8 cellular contexts compared by ENCODE assay signal in the genomic region with DNA sequence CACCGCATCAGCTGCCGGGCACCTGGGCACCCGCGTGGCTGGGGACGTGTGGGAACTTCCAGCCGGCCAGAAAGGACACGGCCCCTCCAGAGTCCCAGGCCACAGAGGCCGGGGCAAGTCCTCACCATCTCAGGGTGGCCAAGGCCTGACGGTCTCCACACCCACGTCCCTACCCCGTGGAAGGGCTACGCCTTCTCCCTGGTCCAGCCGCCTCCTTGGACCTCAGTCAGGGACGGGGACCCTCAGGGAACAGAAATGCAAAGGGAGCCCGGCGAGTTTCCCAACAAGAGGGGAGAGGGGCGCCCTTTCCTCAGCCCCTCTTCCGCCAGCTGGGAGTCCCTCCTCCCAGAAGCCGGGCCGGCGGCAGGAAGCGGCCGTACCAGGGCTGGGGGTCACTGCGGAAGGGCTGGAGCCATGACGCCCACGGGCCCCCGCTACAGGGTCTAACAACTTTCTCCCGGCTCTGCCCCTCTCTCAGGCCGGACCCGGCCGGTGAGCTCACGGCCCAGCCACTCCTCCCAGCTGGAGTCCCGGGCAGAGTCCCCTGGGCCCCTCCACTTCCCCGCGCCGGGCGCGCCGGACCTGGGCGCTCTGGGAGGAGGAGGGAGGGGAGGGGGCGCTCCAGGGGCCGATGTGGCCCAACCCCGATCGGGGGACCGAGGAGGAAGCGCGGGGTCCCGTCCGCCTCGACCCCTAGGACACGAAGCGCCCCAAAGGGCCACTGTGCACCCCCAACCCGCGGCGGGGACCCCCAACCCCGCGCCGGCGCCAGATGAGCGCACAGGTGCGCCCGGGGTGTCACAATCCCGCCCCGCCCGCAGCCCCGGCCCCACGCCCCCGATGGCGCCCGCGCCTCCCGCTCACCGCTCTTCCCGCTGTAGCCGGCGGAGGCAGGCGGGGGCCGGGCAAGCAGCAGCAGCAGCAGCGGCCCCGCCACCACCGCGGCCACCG. TPM values are rescaled to one million over a fixed set of nuclear protein-coding genes. Genes with fewer than 3 reads are reported as not detected.
DNase-seq lines count a peak whose midpoint lies in the region; ATAC-seq, FAIRE-seq and TF ChIP-seq lines count a peak whose summit lies in the region.

No MANE protein-coding gene starts in this region.

- peak overlapping the region; percentile 58 for H2AFZ ChIP-seq in astrocyte (ENCODE audit: low read depth, low read length)
- H2AFZ ChIP-seq in keratinocyte (ENCODE audit: control insufficient read depth, low read length), result peak overlapping the region; percentile 33

- H3K9me3 Mint-ChIP-seq in CD14-positive monocyte, result no peaks in the 10 kb centered on the region
- no peaks in the 10 kb centered on the region for H3K9me3 Mint-ChIP-seq in astrocyte (ENCODE audit: unreplicated experiment)

- intact Hi-C loops in CD14-positive monocyte (cut with micrococcal nuclease), result no loop called here

- peaks cover 35% of the 10 kb centered on the region for H3K4me1 Mint-ChIP-seq in CD14-positive monocyte
- H3K4me1 Mint-ChIP-seq in astrocyte (ENCODE audit: low read depth, unreplicated experiment), result peaks cover 16% of the 10 kb centered on the region

- dilution Hi-C loops in keratinocyte (cut with MboI; ENCODE audit: extremely low pct_ligation_motif_present, low sequenced_read_pairs), result no loop called here

- H3K4me2 ChIP-seq in astrocyte (ENCODE audit: low read length) (peak overlapping the region; percentile 96), keratinocyte (ENCODE audit: control insufficient read depth, extremely low read depth, insufficient read depth, low read depth, low read length) (peak overlapping the region; percentile 80)

- peak; percentile 49 for DNase-seq in CD14-positive monocyte (ENCODE audit: low spot score)
- DNase-seq in Jurkat, Clone E6-1 (ENCODE audit: low read depth, low spot score), result no peak
- no peak for DNase-seq in astrocyte (ENCODE audit: low read depth)
- no peak for DNase-seq in keratinocyte (ENCODE audit: low read depth, low spot score)
- peak; percentile 39 for DNase-seq in stimulated activated naive CD8-positive, alpha-beta T cell treated with anti-CD3 and anti-CD28 coated beads, Interleukin-15, Interleukin-2, amounts not matched to agents 100 U/mL and 50 U/mL, for 24 hours
- DNase-seq in NCI-H1436 treated with DMSO at 0.1 percent for 48 hours (lab: John Stamatoyannopoulos, UW), result no peak
- no peak for DNase-seq in H4 (ENCODE audit: low spot score)

- H3K4me3 Mint-ChIP-seq in CD14-positive monocyte, result peak overlapping the region; percentile 80 to 88
- peak overlapping the region; percentile 85 for H3K4me3 Mint-ChIP-seq in astrocyte (ENCODE audit: unreplicated experiment)

- H3K36me3 ChIP-seq in astrocyte (ENCODE audit: insufficient read depth, low read length) (no peaks in the 10 kb centered on the region), keratinocyte (ENCODE audit: control insufficient read depth in 2 of 2, extremely low read depth in 1 of 2, insufficient read depth in 2 of 2, low read length in 2 of 2) (peaks cover 0 to 8% of the 10 kb centered on the region in 2 experiments)

- peaks cover 7 to 13% of the 10 kb centered on the region in 2 donors for H3K36me3 Mint-ChIP-seq in CD14-positive monocyte
- H3K36me3 Mint-ChIP-seq in astrocyte (ENCODE audit: low read depth, unreplicated experiment), result no peaks in the 10 kb centered on the region

- no peaks in the 10 kb centered on the region for H3K27me3 ChIP-seq in astrocyte (ENCODE audit: insufficient read depth, low read length)
- H3K27me3 ChIP-seq in keratinocyte (ENCODE audit: control insufficient read depth, extremely low read depth, insufficient read depth, low read length), result no peaks in the 10 kb centered on the region

- no peaks in the 10 kb centered on the region for H3K9me1 ChIP-seq in keratinocyte (ENCODE audit: control insufficient read depth, extremely low read depth, insufficient read depth, low read length)

- no peak for FAIRE-seq in astrocyte (lab: Jason Lieb, UNC)
- FAIRE-seq in keratinocyte (lab: Jason Lieb, UNC), result no peak

- H3K9ac ChIP-seq in astrocyte (ENCODE audit: low read length), result peak overlapping the region; percentile 81
- H3K9ac ChIP-seq in keratinocyte (ENCODE audit: control insufficient read depth, extremely low read depth, insufficient read depth, low read length), result peak overlapping the region; percentile 67

- H3K27ac ChIP-seq in astrocyte (ENCODE audit: low read depth, low read length) (no peak overlapping the region), keratinocyte (ENCODE audit: control insufficient read depth, insufficient read depth, low read length) (no peak overlapping the region)

- ATAC-seq in GM19438 (IDR thresholded peaks at IDR 0.05; ENCODE audit: low read depth, unreplicated experiment), result peak; percentile 13
- ATAC-seq in stimulated activated naive CD8-positive, alpha-beta T cell treated with anti-CD3 and anti-CD28 coated beads, Interleukin-15, Interleukin-2, amounts not matched to agents 100 U/mL and 50 U/mL, for 24 hours, result peak; percentile 41

- peak overlapping the region; percentile 66 for H3K4me3 ChIP-seq in Jurkat, Clone E6-1 (ENCODE audit: low read length)
- H3K4me3 ChIP-seq in astrocyte (ENCODE audit: insufficient read depth, low read depth, low read length), result peak overlapping the region; percentile 64
- peak overlapping the region; percentile 73 to 82 (median 81) for H3K4me3 ChIP-seq in keratinocyte (ENCODE audit: control insufficient read depth in 2 of 3, extremely low read depth in 1 of 3, insufficient read depth in 2 of 3, low read depth in 1 of 3, low read length in 3 of 3)

- no peak for TF ChIP-seq CTCF in CD14-positive monocyte (IDR thresholded peaks at IDR 0.05)
- TF ChIP-seq CTCF in astrocyte (IDR thresholded peaks at IDR 0.05; ENCODE audit: insufficient read depth, low read depth, low read length), result no peak
- no peak for TF ChIP-seq CTCF in keratinocyte (optimal IDR thresholded peaks at IDR 0.05 in 1 of 3, IDR thresholded peaks at IDR 0.05 in 1 of 3, conservative IDR thresholded peaks at IDR 0.05 in 1 of 3; ENCODE audit: extremely low read depth in 1 of 3, insufficient read depth in 2 of 3, low read length in 3 of 3)

- H3K27me3 Mint-ChIP-seq in CD14-positive monocyte (ENCODE audit: low read depth in 3 of 3), result peaks cover 0 to 14% (median 9%) of the 10 kb centered on the region in 3 donors
- no peaks in the 10 kb centered on the region for H3K27me3 Mint-ChIP-seq in astrocyte (ENCODE audit: low read depth, unreplicated experiment)

- H3K4me1 ChIP-seq in astrocyte (ENCODE audit: insufficient read depth, low read length) (peaks cover 12% of the 10 kb centered on the region), keratinocyte (ENCODE audit: control insufficient read depth, extremely low read depth, insufficient read depth, low read length) (peaks cover 16% of the 10 kb centered on the region)

- H4K20me1 ChIP-seq in astrocyte (ENCODE audit: insufficient read depth, low read length), result peaks cover 30% of the 10 kb centered on the region
- H4K20me1 ChIP-seq in keratinocyte (ENCODE audit: control insufficient read depth, extremely low read depth, insufficient read depth, low read length), result no peaks in the 10 kb centered on the region

- H3K27ac Mint-ChIP-seq in CD14-positive monocyte (no peak overlapping the region), astrocyte (ENCODE audit: unreplicated experiment) (no peak overlapping the region)

- H3K79me2 ChIP-seq in astrocyte (ENCODE audit: insufficient read depth, low read length) (peaks cover 25% of the 10 kb centered on the region), keratinocyte (ENCODE audit: control insufficient read depth, insufficient read depth, low read length) (peaks cover 9% of the 10 kb centered on the region)

- no peaks in the 10 kb centered on the region for H3K9me3 ChIP-seq in astrocyte (ENCODE audit: insufficient read depth, low read depth, low read length)
- no peaks in the 10 kb centered on the region for H3K9me3 ChIP-seq in keratinocyte (ENCODE audit: control insufficient read depth, low read depth, low read length)

RNA-seq across cellular contexts. Expression of gene PGAP6, which starts 0.7 kb away (rescaled TPM):
- 10 to 100 TPM; 18.2 to 39.8 TPM for polyA plus RNA-seq in CD14-positive monocyte
- 56.7 TPM for polyA plus RNA-seq in Jurkat, Clone E6-1 (2012; ENCODE audit: insufficient read depth, insufficient read length)
- total RNA-seq in astrocyte, result 80.5 and 86.3 TPM in 2 replicates
- 25.5 to 47.7 TPM (median 46.7 TPM) in 3 replicates for polyA plus RNA-seq in keratinocyte
- 11.1 TPM for polyA plus RNA-seq in keratinocyte (2011; ENCODE audit: low read depth)
- polyA plus RNA-seq in keratinocyte (2011; cell fraction: cytosol; rRNA removed), result 31.2 and 69.0 TPM in 2 replicates
- polyA plus RNA-seq in keratinocyte (2011; cell fraction: nucleus; rRNA removed), result 73.9 and 87.9 TPM in 2 replicates
- 17.3 and 45.4 TPM in 2 replicates for polyA plus RNA-seq in keratinocyte (2012; ENCODE audit: low replicate concordance)
- polyA minus RNA-seq in keratinocyte, result 59.0 to 184 TPM (median 84.8 TPM) in 3 replicates
- polyA minus RNA-seq in keratinocyte (2011; cell fraction: cytosol; rRNA and poly(A)+ RNA removed), result 97.6 TPM
- 39.6 and 42.3 TPM in 2 replicates for polyA minus RNA-seq in keratinocyte (2011; cell fraction: nucleus; rRNA and poly(A)+ RNA removed)
- 13.7 and 15.9 TPM in 2 replicates for total RNA-seq in H4 (2014; rRNA removed; shearing (Covaris generic))

RNA-seq across cellular contexts. Expression of gene MRPL28, which starts 10.8 kb away (rescaled TPM):
- 10 to 100 TPM; 88.1 to 88.5 TPM for polyA plus RNA-seq in CD14-positive monocyte
- 141 TPM for polyA plus RNA-seq in Jurkat, Clone E6-1 (2012; ENCODE audit: insufficient read depth, insufficient read length)
- 89.2 and 95.8 TPM in 2 replicates for total RNA-seq in astrocyte
- polyA plus RNA-seq in keratinocyte, result 115 to 142 TPM (median 128 TPM) in 3 replicates
- 15.8 TPM for polyA plus RNA-seq in keratinocyte (2011; ENCODE audit: low read depth)
- 91.8 and 171 TPM in 2 replicates for polyA plus RNA-seq in keratinocyte (2011; cell fraction: cytosol; rRNA removed)
- polyA plus RNA-seq in keratinocyte (2011; cell fraction: nucleus; rRNA removed), result 77.5 and 95.9 TPM in 2 replicates
- 49.9 and 148 TPM in 2 replicates for polyA plus RNA-seq in keratinocyte (2012; ENCODE audit: low replicate concordance)
- 50.2 to 87.3 TPM (median 56.9 TPM) in 3 replicates for polyA minus RNA-seq in keratinocyte
- polyA minus RNA-seq in keratinocyte (2011; cell fraction: cytosol; rRNA and poly(A)+ RNA removed), result 83.3 TPM
- polyA minus RNA-seq in keratinocyte (2011; cell fraction: nucleus; rRNA and poly(A)+ RNA removed), result 23.4 and 27.0 TPM in 2 replicates
- 159 and 167 TPM in 2 replicates for total RNA-seq in H4 (2014; rRNA removed; shearing (Covaris generic))

RNA-seq across cellular contexts. Expression of gene NME4, which starts 15.9 kb away (rescaled TPM):
- polyA plus RNA-seq in CD14-positive monocyte (10 to 100 TPM; 26.9 to 31.4 TPM), keratinocyte (140 to 246 TPM (median 141 TPM) in 3 replicates)
- polyA plus RNA-seq in Jurkat, Clone E6-1 (2012; ENCODE audit: insufficient read depth, insufficient read length), result 282 TPM
- total RNA-seq in astrocyte, result 268 and 275 TPM in 2 replicates
- 14.3 TPM for polyA plus RNA-seq in keratinocyte (2011; ENCODE audit: low read depth)
- polyA plus RNA-seq in keratinocyte (2011; cell fraction: cytosol; rRNA removed), result 135 and 258 TPM in 2 replicates
- 64.4 and 78.5 TPM in 2 replicates for polyA plus RNA-seq in keratinocyte (2011; cell fraction: nucleus; rRNA removed)
- polyA plus RNA-seq in keratinocyte (2012; ENCODE audit: low replicate concordance), result 69.8 and 219 TPM in 2 replicates
- 73.3 to 166 TPM (median 132 TPM) in 3 replicates for polyA minus RNA-seq in keratinocyte
- polyA minus RNA-seq in keratinocyte (2011; cell fraction: cytosol; rRNA and poly(A)+ RNA removed), result 233 TPM
- polyA minus RNA-seq in keratinocyte (2011; cell fraction: nucleus; rRNA and poly(A)+ RNA removed), result 24.5 and 31.2 TPM in 2 replicates
- 87.5 and 95.3 TPM in 2 replicates for total RNA-seq in H4 (2014; rRNA removed; shearing (Covaris generic))

RNA-seq across cellular contexts. Expression of gene DECR2, which starts 20.6 kb away (rescaled TPM):
- 1 to 10 TPM; 5.7 to 8.7 TPM for polyA plus RNA-seq in CD14-positive monocyte
- polyA plus RNA-seq in Jurkat, Clone E6-1 (2012; ENCODE audit: insufficient read depth, insufficient read length), result 27.4 TPM
- total RNA-seq in astrocyte, result 13.4 and 17.4 TPM in 2 replicates
- 14.2 to 28.1 TPM (median 18.8 TPM) in 3 replicates for polyA plus RNA-seq in keratinocyte
- polyA plus RNA-seq in keratinocyte (2011; ENCODE audit: low read depth), result 3.4 TPM
- 11.2 and 27.9 TPM in 2 replicates for polyA plus RNA-seq in keratinocyte (2011; cell fraction: cytosol; rRNA removed)
- 49.1 and 72.8 TPM in 2 replicates for polyA plus RNA-seq in keratinocyte (2011; cell fraction: nucleus; rRNA removed)
- polyA plus RNA-seq in keratinocyte (2012; ENCODE audit: low replicate concordance), result 18.5 and 22.1 TPM in 2 replicates
- polyA minus RNA-seq in keratinocyte, result 11.0 to 15.0 TPM (median 14.6 TPM) in 3 replicates
- 36.4 TPM for polyA minus RNA-seq in keratinocyte (2011; cell fraction: cytosol; rRNA and poly(A)+ RNA removed)
- 16.1 and 16.4 TPM in 2 replicates for polyA minus RNA-seq in keratinocyte (2011; cell fraction: nucleus; rRNA and poly(A)+ RNA removed)
- 5.9 and 8.7 TPM in 2 replicates for total RNA-seq in H4 (2014; rRNA removed; shearing (Covaris generic))

RNA-seq across cellular contexts. Expression of gene AXIN1, which starts 28.6 kb away (rescaled TPM):
- polyA plus RNA-seq in CD14-positive monocyte, result under 1 TPM; 0.30 to 0.74 TPM
- polyA plus RNA-seq in Jurkat, Clone E6-1 (2012; ENCODE audit: insufficient read depth, insufficient read length), result 19.8 TPM
- total RNA-seq in astrocyte, result 27.0 and 28.8 TPM in 2 replicates
- polyA plus RNA-seq in keratinocyte, result 8.8 to 13.3 TPM (median 11.4 TPM) in 3 replicates
- polyA plus RNA-seq in keratinocyte (2011; ENCODE audit: low read depth), result 22.9 TPM
- 7.6 and 18.8 TPM in 2 replicates for polyA plus RNA-seq in keratinocyte (2011; cell fraction: cytosol; rRNA removed)
- 19.1 and 25.1 TPM in 2 replicates for polyA plus RNA-seq in keratinocyte (2011; cell fraction: nucleus; rRNA removed)
- 15.1 and 18.0 TPM in 2 replicates for polyA plus RNA-seq in keratinocyte (2012; ENCODE audit: low replicate concordance)
- 7.1 to 12.7 TPM (median 7.9 TPM) in 3 replicates for polyA minus RNA-seq in keratinocyte
- polyA minus RNA-seq in keratinocyte (2011; cell fraction: cytosol; rRNA and poly(A)+ RNA removed), result 24.6 TPM
- 10.4 and 13.2 TPM in 2 replicates for polyA minus RNA-seq in keratinocyte (2011; cell fraction: nucleus; rRNA and poly(A)+ RNA removed)
- total RNA-seq in H4 (2014; rRNA removed; shearing (Covaris generic)), result 5.6 and 7.0 TPM in 2 replicates

Comparison
In these comparisons a context has a peak if more than half of its experiments do, and no peak if none do; other contexts are left out.
1. DNase-seq: peak in CD14-positive monocyte (single experiment) and stimulated activated naive CD8-positive, alpha-beta T cell treated with anti-CD3 and anti-CD28 coated beads, Interleukin-15, Interleukin-2, amounts not matched to agents 100 U/mL and 50 U/mL, for 24 hours (single experiment); none in Jurkat, Clone E6-1 (single experiment), astrocyte (single experiment), keratinocyte (single experiment), NCI-H1436 treated with DMSO at 0.1 percent for 48 hours (single experiment) and H4 (single experiment).
2. Peak in every context shown above with its lines, with median percentiles within 50 percentile points of each other: H3K4me3 ChIP-seq.